Comparison of ENCODE assay signal across 28 cellular contexts in genomic region chrX:118480172-118480571, GRCh38.
"Had no signal": no experiment of that assay in that cellular context is flagged by ENCODE, and none has a peak within 500 bp of the region (broad histone marks: within the 10 kb centered on the region; RNA-seq: fewer than 3 reads in every experiment).

No MANE protein-coding gene starts in this region.

- H3K4me2 ChIP-seq: SK-N-SH had no signal

- H3K36me3 ChIP-seq: adrenal gland, breast epithelium, Peyer's patch, SJSA1 had no signal

- H3K27ac ChIP-seq: adrenal gland, body of pancreas, breast epithelium, Peyer's patch, SJSA1 had no signal

- ATAC-seq: activated CD8-positive, alpha-beta T cell treated with anti-CD3 and anti-CD28 coated beads for 36 hours; body of pancreas; PC-3 had no signal

- H3K9ac ChIP-seq: SK-N-SH had no signal

- H3K4me1 ChIP-seq: adrenal gland, body of pancreas, breast epithelium, Peyer's patch, SJSA1 had no signal

- H3K27me3 ChIP-seq: adrenal gland, body of pancreas, breast epithelium, Peyer's patch, SJSA1 had no signal

- DNase-seq: activated CD4-positive, alpha-beta T cell treated with anti-CD3 and anti-CD28 coated beads, Interleukin-2, amount 10 ng/mL, durations not matched to agents 24 days and 14 days; activated CD4-positive, alpha-beta T cell treated with anti-CD3 and anti-CD28 coated beads, Interleukin-2, amount 50 U/mL, for 4 hours; activated CD8-positive, alpha-beta T cell treated with anti-CD3 and anti-CD28 coated beads for 36 hours; activated gamma-delta T cell; activated naive CD4-positive, alpha-beta T cell treated with Interleukin-2 at 50 U/mL for 16 hours; activated naive CD8-positive, alpha-beta T cell treated with anti-CD3 and anti-CD28 coated beads, Interleukin-2, amount 10 ng/mL, durations not matched to agents 7 days and 5 days; activated T-cell treated with anti-CD3 and anti-CD28 coated beads, Interleukin-2, amount 50 U/mL, for 24 hours; adrenal gland; body of pancreas; cerebellar nuclear complex; NCI-H1092 treated with DMSO at 0.1 percent for 48 hours; NCI-H1417; NCI-H146; NCI-H187; NCI-H2029 treated with DMSO at 0.1 percent for 48 hours; NCI-H2107; NCI-H2171; NCI-H510A; NCI-H526; NCI-H748 treated with DMSO at 0.1 percent for 48 hours; NK-92 treated with Interleukin-12 subunit alpha and Interleukin-12 subunit beta, amount 100 ng/mL, for 24 hours; PC-3; Peyer's patch; RPMI8226; SHP77 treated with DMSO at 0.1 percent for 48 hours; SK-N-SH had no signal

- H3K4me3 ChIP-seq: adrenal gland, body of pancreas, breast epithelium, Peyer's patch, SJSA1 had no signal

- H3K9me3 ChIP-seq: adrenal gland, body of pancreas, Peyer's patch, SJSA1, SK-N-SH had no signal
